Comparison of ENCODE assay signal across 8 cellular contexts in the genomic region with DNA sequence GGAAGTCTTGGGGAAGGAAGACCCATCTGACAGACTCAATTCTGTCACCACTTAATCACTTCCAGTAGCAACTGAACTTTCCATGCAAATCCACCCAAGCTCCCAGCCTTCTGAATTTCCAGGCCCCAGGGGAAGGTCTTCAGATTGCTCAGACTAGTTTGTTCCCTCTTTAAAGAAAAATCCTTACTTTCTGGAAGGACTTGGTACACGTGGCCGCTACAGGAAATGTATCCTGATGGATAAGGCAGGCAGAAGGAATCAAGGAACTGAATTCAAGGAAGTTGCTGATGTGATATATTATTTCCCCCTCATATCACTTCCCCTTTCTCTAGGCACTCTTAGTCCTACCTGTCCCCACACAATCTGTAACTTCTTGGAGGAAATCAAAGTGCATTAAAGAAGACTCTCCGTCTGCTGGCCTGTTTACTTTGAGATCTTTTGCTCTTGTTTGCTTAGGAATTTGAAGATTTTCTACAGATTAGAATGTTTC. TPM values are rescaled to one million over a fixed set of nuclear protein-coding genes. Genes with fewer than 3 reads are reported as not detected.
DNase-seq lines count a peak whose midpoint lies in the region; ATAC-seq, FAIRE-seq and TF ChIP-seq lines count a peak whose summit lies in the region.

No MANE protein-coding gene starts in this region.

- no peaks in the 10 kb centered on the region for H3K27me3 Mint-ChIP-seq in naive B cell

- no peaks in the 10 kb centered on the region for H3K27me3 ChIP-seq in dorsolateral prefrontal cortex
- H3K27me3 ChIP-seq in foreskin keratinocyte = no peaks in the 10 kb centered on the region
- no peaks in the 10 kb centered on the region for H3K27me3 ChIP-seq in BE2C

- no peak for TF ChIP-seq EP300 in A549 (IDR thresholded peaks at IDR 0.05)

- H3K4me3 Mint-ChIP-seq in naive B cell = peak overlapping the region; percentile 55 to 86 (median 78)

- peak overlapping the region; percentile 39 for H3K4me2 ChIP-seq in A549

- H3K4me1 ChIP-seq in A549 (peaks cover 58% of the 10 kb centered on the region), foreskin keratinocyte (peaks cover 17% of the 10 kb centered on the region), BE2C (no peaks in the 10 kb centered on the region; the same call in 1 of the 2 replicates)

- no peaks in the 10 kb centered on the region for H3K9me3 Mint-ChIP-seq in naive B cell

- peaks cover 14 to 19% of the 10 kb centered on the region in 2 donors for H3K36me3 Mint-ChIP-seq in naive B cell

- H3K9me3 ChIP-seq in A549 (no peaks in the 10 kb centered on the region), BE2C (no peaks in the 10 kb centered on the region)

- TF ChIP-seq CTCF in A549 (IDR thresholded peaks at IDR 0.05) (no peak), dorsolateral prefrontal cortex (IDR thresholded peaks at IDR 0.05 in 54 of 56, conservative IDR thresholded peaks at IDR 0.05 in 2 of 56; ENCODE audit: low read depth in 1 of 56, partially characterized antibody in 56 of 56) (no peak), foreskin keratinocyte (conservative IDR thresholded peaks at IDR 0.05) (no peak), BE2C (IDR thresholded peaks at IDR 0.05; ENCODE audit: low read depth, low read length) (no peak)

- ATAC-seq in A549 (peak; percentile 16 to 18; a peak in 5 of 6 replicates), naive B cell (ENCODE audit: low read depth in 2 of 2) (peak; percentile 44 to 53), foreskin keratinocyte (no peak), HG03108 (IDR thresholded peaks at IDR 0.05; ENCODE audit: unreplicated experiment) (no peak)

- H3K36me3 ChIP-seq in BE2C = peaks cover 40% of the 10 kb centered on the region

- DNase-seq in A549 (ENCODE audit: low read depth in 1 of 2, low spot score in 1 of 2) (no peak), Kasumi-1 (lab: John Stamatoyannopoulos, UW) (peak; percentile 36 to 41), dorsolateral prefrontal cortex (no peak), naive B cell (peak; percentile 41), foreskin keratinocyte (no peak), BE2C (no peak), NCI-H510A treated with DMSO at 0.1 percent for 48 hours (lab: John Stamatoyannopoulos, UW) (no peak)

- FAIRE-seq in A549 (lab: Jason Lieb, UNC) = no peak

- H3K27ac ChIP-seq in A549 = peak overlapping the region; percentile 67 to 79
- peak overlapping the region in 39 of 59 donors; percentile 3 to 100 (median 43) for H3K27ac ChIP-seq in dorsolateral prefrontal cortex
- H3K27ac ChIP-seq in foreskin keratinocyte = no peak overlapping the region

- CTCF ChIA-PET in A549 (lab: Yijun Ruan, JAX) = interaction anchor here (0.6 to 1.2 kb wide), 3 partner anchors 15 to 130 kb away, joined by 3 to 5 read pairs (median 4); no protein-coding TSS in a partner anchor

- POLR2A ChIA-PET in A549 (lab: Yijun Ruan, JAX) = interaction anchor here (0.9 to 1.0 kb wide), 2 partner anchors 24 to 57 kb away, joined by 3 read pairs; no protein-coding TSS in a partner anchor

- H3K4me1 Mint-ChIP-seq in naive B cell = peaks cover 44 to 63% (median 45%) of the 10 kb centered on the region in 3 donors

- H3K4me3 ChIP-seq in A549 (no peak overlapping the region), dorsolateral prefrontal cortex (no peak overlapping the region), BE2C (ENCODE audit: low read depth, low read length) (no peak overlapping the region)

- TF ChIP-seq POLR2A in A549 (IDR thresholded peaks at IDR 0.05; ENCODE audit: low read length) = no peak

- intact Hi-C loops in dorsolateral prefrontal cortex (cut with DNase I) = no loop called here

- no peak for TF ChIP-seq RAD21 in A549 (conservative IDR thresholded peaks at IDR 0.05 in 1 of 2, IDR thresholded peaks at IDR 0.05 in 1 of 2)

- peak overlapping the region; percentile 86 to 99 (median 93) for H3K27ac Mint-ChIP-seq in naive B cell

- 28% methylated on average over 3 of the region's 3 CpGs for WGBS in A549 (ENCODE audit: missing lambda C conversion rate)

TF ChIP-seq in A549, 52 proteins besides CTCF, POLR2A, EP300 and RAD21:
- TF ChIP-seq EHF (CRISPR knock-in tag; IDR thresholded peaks at IDR 0.05) (no peak), MAZ (IDR thresholded peaks at IDR 0.05; ENCODE audit: borderline replicate concordance, low read depth, low read length) (no peak), JUNB (IDR thresholded peaks at IDR 0.05) (no peak), ESRRA (IDR thresholded peaks at IDR 0.05; ENCODE audit: borderline replicate concordance, low read length) (no peak), CBX2 (IDR thresholded peaks at IDR 0.05; ENCODE audit: borderline replicate concordance, low read depth) (no peak), TP53 (CRISPR knock-in tag; IDR thresholded peaks at IDR 0.05) (no peak), FOXS1 (CRISPR knock-in tag; IDR thresholded peaks at IDR 0.05) (no peak), ZSCAN20 (CRISPR knock-in tag; IDR thresholded peaks at IDR 0.05) (no peak), ZNF302 (CRISPR knock-in tag; IDR thresholded peaks at IDR 0.05) (no peak), CHD4 (IDR thresholded peaks at IDR 0.05; ENCODE audit: borderline replicate concordance) (no peak), GATA3 (IDR thresholded peaks at IDR 0.05; ENCODE audit: borderline replicate concordance) (peak; percentile 50; the same call in 1 of the 2 replicates), RCOR1 (IDR thresholded peaks at IDR 0.05; ENCODE audit: low read depth, low read length) (no peak), SREBF2 (IDR thresholded peaks at IDR 0.05) (no peak), NPAS2 (CRISPR knock-in tag; IDR thresholded peaks at IDR 0.05; ENCODE audit: borderline replicate concordance) (no peak)
- TF ChIP-seq, protein P1, sequence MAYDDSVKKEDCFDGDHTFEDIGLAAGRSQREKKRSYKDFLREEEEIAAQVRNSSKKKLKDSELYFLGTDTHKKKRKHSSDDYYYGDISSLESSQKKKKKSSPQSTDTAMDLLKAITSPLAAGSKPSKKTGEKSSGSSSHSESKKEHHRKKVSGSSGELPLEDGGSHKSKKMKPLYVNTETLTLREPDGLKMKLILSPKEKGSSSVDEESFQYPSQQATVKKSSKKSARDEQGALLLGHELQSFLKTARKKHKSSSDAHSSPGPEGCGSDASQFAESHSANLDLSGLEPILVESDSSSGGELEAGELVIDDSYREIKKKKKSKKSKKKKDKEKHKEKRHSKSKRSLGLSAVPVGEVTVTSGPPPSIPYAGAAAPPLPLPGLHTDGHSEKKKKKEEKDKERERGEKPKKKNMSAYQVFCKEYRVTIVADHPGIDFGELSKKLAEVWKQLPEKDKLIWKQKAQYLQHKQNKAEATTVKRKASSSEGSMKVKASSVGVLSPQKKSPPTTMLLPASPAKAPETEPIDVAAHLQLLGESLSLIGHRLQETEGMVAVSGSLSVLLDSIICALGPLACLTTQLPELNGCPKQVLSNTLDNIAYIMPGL (CRISPR knock-in tag; IDR thresholded peaks at IDR 0.05; ENCODE audit: borderline replicate concordance) = no peak
- TF ChIP-seq, protein P2, sequence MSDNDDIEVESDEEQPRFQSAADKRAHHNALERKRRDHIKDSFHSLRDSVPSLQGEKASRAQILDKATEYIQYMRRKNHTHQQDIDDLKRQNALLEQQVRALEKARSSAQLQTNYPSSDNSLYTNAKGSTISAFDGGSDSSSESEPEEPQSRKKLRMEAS (IDR thresholded peaks at IDR 0.05) = 0 out of 2 replicates have a peak, but pooled peaks have one; percentile 25

RNA-seq across cellular contexts. Expression of a gene that starts 6.4 kb away (rescaled TPM):
- polyA plus RNA-seq in A549 (2011; rRNA removed) (65.0 and 102 TPM in 2 replicates), A549 (2017; fragmentation: RNase III; extraction: RNeasy Plus Mini Kit Qiagen cat#74134 plus additional on column Dnase treatment) (101 to 115 TPM (median 103 TPM) in 3 replicates), naive B cell (ENCODE audit: low read depth in 6 of 6) (1,000 to 10,000 TPM in 2 of 6 donors, 100 to 1,000 TPM in 4; 570 to 1,223 (median 765) TPM), foreskin keratinocyte (60.0 and 69.6 TPM in 2 replicates)
- polyA plus RNA-seq in A549 (2012; cell fraction: cytosol; rRNA removed) = 239 and 266 TPM in 2 replicates
- polyA plus RNA-seq in A549 (2012; cell fraction: nucleus; rRNA removed) = 490 and 573 TPM in 2 replicates
- polyA minus RNA-seq in A549 (2011; rRNA and poly(A)+ RNA removed) = 335 and 379 TPM in 2 replicates
- total RNA-seq in dorsolateral prefrontal cortex (100 to 1,000 TPM in 34 of 120 experiments, 10 to 100 TPM in 86; 38.8 to 167 (median 81.3) TPM), foreskin keratinocyte (83.7 and 106 TPM in 2 replicates)
- polyA plus RNA-seq in BE2C (2012; ENCODE audit: insufficient read depth, insufficient read length, low read depth) = 111 TPM

Comparison
In these comparisons a context has a peak if more than half of its experiments do, and no peak if none do; other contexts are left out.
1. ATAC-seq: peak in A549 (2 of 2) and naive B cell (2 of 2); none in foreskin keratinocyte (single experiment) and HG03108 (single experiment).
2. DNase-seq: peak in Kasumi-1 (2 of 2) and naive B cell (single experiment); none in A549 (0 of 2), dorsolateral prefrontal cortex (0 of 10), foreskin keratinocyte (0 of 2), BE2C (single experiment) and NCI-H510A treated with DMSO at 0.1 percent for 48 hours (single experiment).